Comparison of ENCODE assay signal across 8 cellular contexts in the genomic region with DNA sequence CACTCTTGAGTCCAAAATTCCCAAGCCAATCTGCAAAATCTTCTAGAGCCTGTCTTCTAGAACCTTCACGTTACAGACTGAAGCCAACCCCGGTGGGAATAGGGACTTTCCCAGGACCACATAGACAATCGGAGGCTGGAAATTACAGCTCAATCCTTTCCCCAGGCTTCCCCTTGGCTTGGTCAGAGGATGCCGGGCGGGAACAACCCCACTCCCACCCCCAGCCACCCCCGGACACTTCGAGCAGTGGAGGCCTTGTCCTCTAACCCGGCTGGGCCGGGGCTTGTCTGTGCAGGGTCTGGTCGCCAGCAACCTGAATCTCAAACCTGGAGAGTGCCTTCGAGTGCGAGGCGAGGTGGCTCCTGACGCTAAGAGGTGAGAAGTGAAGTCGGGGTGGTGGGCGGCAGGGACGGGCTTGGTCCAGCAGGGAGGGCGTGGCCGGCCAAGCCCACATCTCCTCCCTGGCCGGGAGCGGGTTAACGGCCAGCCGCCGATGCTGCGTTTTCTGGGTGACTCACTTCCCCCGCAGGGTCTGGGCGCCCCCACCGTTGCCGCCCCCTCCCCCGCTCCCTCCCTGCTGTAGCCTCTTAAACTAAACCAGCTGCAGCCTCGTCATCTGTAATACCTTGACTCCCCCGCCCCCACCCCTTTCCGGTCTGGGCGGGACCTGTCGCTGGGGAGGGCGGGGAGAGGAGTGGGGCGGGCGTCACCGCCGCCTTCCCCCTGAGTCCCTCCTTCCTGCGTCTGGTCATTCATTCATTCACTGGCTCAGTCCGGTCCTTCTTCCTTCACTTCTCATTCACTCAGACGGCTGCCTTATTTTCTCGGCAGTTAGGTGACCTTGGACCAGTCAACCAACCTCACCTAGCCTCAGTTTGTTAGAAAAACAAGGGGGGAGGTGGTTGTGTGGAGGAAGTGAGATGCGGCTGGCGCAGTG. TPM values are rescaled to one million over a fixed set of nuclear protein-coding genes. Genes with fewer than 3 reads are reported as not detected.
DNase-seq lines count a peak whose midpoint lies in the region; ATAC-seq, FAIRE-seq and TF ChIP-seq lines count a peak whose summit lies in the region.

No MANE protein-coding gene starts in this region.

- peak; percentile 45 for ATAC-seq in GM18867 (IDR thresholded peaks at IDR 0.05; ENCODE audit: unreplicated experiment)
- ATAC-seq in HG03432 (IDR thresholded peaks at IDR 0.05; ENCODE audit: unreplicated experiment) = peak; percentile 51

- POLR2A ChIA-PET in OCI-LY7 (lab: Charles Lee) = interaction anchor here (0.5 to 2.0 kb wide), 3 partner anchors 9 to 207 kb away, joined by 3 to 5 read pairs (median 3); partner anchors contain the start of genes NOL12 and PDXP

- H3K9me2 ChIP-seq in OCI-LY7 (ENCODE audit: insufficient read depth, low read length) = no peaks in the 10 kb centered on the region

- no peaks in the 10 kb centered on the region for H4K20me1 ChIP-seq in OCI-LY7 (ENCODE audit: insufficient read depth, low read length)

- CTCF ChIA-PET in OCI-LY7 (lab: Charles Lee; ENCODE audit: unreplicated experiment) = interaction anchor here (0.6 kb wide), 2 partner anchors 16 kb away, joined by 3 to 8 read pairs; no protein-coding TSS in a partner anchor

- no peak for TF ChIP-seq CTCF in OCI-LY7 (conservative IDR thresholded peaks at IDR 0.05; ENCODE audit: low read length)

- TSS peak; percentile 73 for BruUV-seq in OCI-LY7 (replicated peaks; lab: Mats Ljungman, UMichigan)

- H3K27ac ChIP-seq in OCI-LY7 (ENCODE audit: low read depth, low read length, poor library complexity, severe bottlenecking) = peak overlapping the region; percentile 80

- peak overlapping the region; percentile 88 for H3K4me2 ChIP-seq in OCI-LY7 (ENCODE audit: low read length)

- FAIRE-seq in A204.1 (lab: Jason Lieb, UNC) = peak; percentile 19

- intact Hi-C loops in OCI-LY7 (cut with micrococcal nuclease; ENCODE audit: unreplicated experiment) = loop anchor here (1.0 to 5.0 kb wide), 2 partner anchors 17 to 70 kb away; partner anchors contain the start of gene GGA1

- peak overlapping the region; percentile 53 for H2AFZ ChIP-seq in OCI-LY7 (ENCODE audit: low read length)

- no peaks in the 10 kb centered on the region for H3K36me3 ChIP-seq in OCI-LY7 (ENCODE audit: insufficient read depth, low read length)

- H3K4me3 ChIP-seq in OCI-LY7 (ENCODE audit: low read depth, low read length, poor library complexity, severe bottlenecking) = peak overlapping the region; percentile 63

- DNase-seq in OCI-LY7 (ENCODE audit: low spot score) (peak; percentile 95), activated T-cell treated with anti-CD3 and anti-CD28 coated beads for 24 hours (ENCODE audit: low read depth) (peak; percentile 90), erythroblast (lab: John Stamatoyannopoulos, UW) (peak; percentile 79 to 84), myocyte (ENCODE audit: low read depth) (peak; percentile 92)
- DNase-seq in stimulated activated CD8-positive, alpha-beta memory T cell treated with anti-CD3 and anti-CD28 coated beads, Interleukin-7, amount 100 ng/mL, for 1 hour (ENCODE audit: low read depth in 2 of 2) = peak; percentile 87

- TF ChIP-seq POLR2A in erythroblast (IDR thresholded peaks at IDR 0.05; ENCODE audit: low read length) = no peak

- H3K4me1 ChIP-seq in OCI-LY7 (ENCODE audit: insufficient read depth, low read length, poor library complexity, severe bottlenecking) = peaks cover 49% of the 10 kb centered on the region

- H3K9me3 ChIP-seq in OCI-LY7 (ENCODE audit: low read length) = no peaks in the 10 kb centered on the region

- H3K79me2 ChIP-seq in OCI-LY7 (ENCODE audit: insufficient read depth, low read depth, low read length) = no peaks in the 10 kb centered on the region

RNA-seq across cellular contexts. Expression of gene LGALS1, which starts 1.5 kb away (rescaled TPM):
- total RNA-seq in OCI-LY7 (2014; rRNA removed; shearing (Covaris generic)) = 85.8 and 93.1 TPM in 2 replicates
- total RNA-seq in OCI-LY7 (2022) (57.2 and 57.3 TPM in 2 replicates), myocyte (1,391 and 2,910 TPM in 2 replicates)
- 3,749 TPM for polyA plus RNA-seq in myocyte (2012)

RNA-seq across cellular contexts. Expression of gene NOL12, which starts 9.2 kb away (rescaled TPM):
- 64.6 and 79.0 TPM in 2 replicates for total RNA-seq in OCI-LY7 (2014; rRNA removed; shearing (Covaris generic))
- total RNA-seq in OCI-LY7 (2022) (58.6 and 62.3 TPM in 2 replicates), myocyte (11.5 and 30.4 TPM in 2 replicates)
- 16.5 TPM for polyA plus RNA-seq in myocyte (2012)

RNA-seq across cellular contexts. Expression of gene PDXP, which starts 18.4 kb away (rescaled TPM):
- total RNA-seq in OCI-LY7 (2014; rRNA removed; shearing (Covaris generic)) = 50.0 and 61.2 TPM in 2 replicates
- 54.0 and 55.8 TPM in 2 replicates for total RNA-seq in OCI-LY7 (2022)
- 30.0 and 34.5 TPM in 2 replicates for total RNA-seq in myocyte
- polyA plus RNA-seq in myocyte (2012) = 26.9 TPM

RNA-seq across cellular contexts. Expression of gene TRIOBP, which starts 19.9 kb away (rescaled TPM):
- 24.4 and 31.6 TPM in 2 replicates for total RNA-seq in OCI-LY7 (2014; rRNA removed; shearing (Covaris generic))
- total RNA-seq in OCI-LY7 (2022) (30.6 and 31.1 TPM in 2 replicates), myocyte (26.6 and 33.0 TPM in 2 replicates)
- polyA plus RNA-seq in myocyte (2012) = 69.5 TPM

RNA-seq across cellular contexts. Expression of gene SH3BP1, which starts 37.5 kb away (rescaled TPM):
- 15.3 and 18.3 TPM in 2 replicates for total RNA-seq in OCI-LY7 (2014; rRNA removed; shearing (Covaris generic))
- total RNA-seq in OCI-LY7 (2022) = 44.4 and 48.4 TPM in 2 replicates
- not detected in 2 replicates for total RNA-seq in myocyte
- 1.6 TPM for polyA plus RNA-seq in myocyte (2012)

Comparison
In these comparisons a context has a peak if more than half of its experiments do, and no peak if none do; other contexts are left out.
1. Peak in every context shown above with its lines: DNase-seq, ATAC-seq, H3K4me3 ChIP-seq and H3K27ac ChIP-seq.
2. RNA of gene LGALS1, which starts 1.5 kb away (total RNA-seq): 1,391 to 2,910 TPM in myocyte; 57.2 to 93.1 TPM in OCI-LY7; every median in the first group is over 10 times any median in the second.